19 cellular contexts compared by ENCODE assay signal in genomic region chr3:133675631-133676335, GRCh38. TPM values are rescaled to one million over a fixed set of nuclear protein-coding genes. Genes with fewer than 3 reads are reported as not detected.
DNase-seq lines count a peak whose midpoint lies in the region; ATAC-seq, FAIRE-seq and TF ChIP-seq lines count a peak whose summit lies in the region.
"Had no signal": no experiment of that assay in that cellular context is flagged by ENCODE, and none has a peak within 500 bp of the region (broad histone marks: within the 10 kb centered on the region; RNA-seq: fewer than 3 reads in every experiment).

No MANE protein-coding gene starts in this region.

- no peak overlapping the region for H3K9ac ChIP-seq in GM12878 (ENCODE audit: control insufficient read depth, insufficient read depth, low read length)

- TF ChIP-seq RAD21 in GM12878 (IDR thresholded peaks at IDR 0.05; ENCODE audit: insufficient read depth, low read depth, low read length), result no peak

- peak; percentile 85 for ATAC-seq in HG03108 (IDR thresholded peaks at IDR 0.05; ENCODE audit: unreplicated experiment)
- peak; percentile 40 for ATAC-seq in GM12878
- no peak for ATAC-seq in activated naive CD4-positive, alpha-beta T cell treated with anti-CD3 and anti-CD28 coated beads, Interleukin-2, amount 50 U/mL, for 72 hours
- ATAC-seq in GM19023 (IDR thresholded peaks at IDR 0.05; ENCODE audit: unreplicated experiment), result no peak
- ATAC-seq in GM18870 (IDR thresholded peaks at IDR 0.05; ENCODE audit: unreplicated experiment), result no peak
- ATAC-seq: CD8-positive, alpha-beta T cell; left cardiac atrium; T-helper 17 cell had no signal

- H3K4me2 ChIP-seq in GM12878 (ENCODE audit: control insufficient read depth, insufficient read depth), result peak overlapping the region; percentile 17; the same call in 1 of the 2 replicates

- no peak for TF ChIP-seq EP300 in GM12878 (IDR thresholded peaks at IDR 0.05; ENCODE audit: borderline replicate concordance in 1 of 2, control insufficient read depth in 1 of 2, low read depth in 2 of 2, low read length in 2 of 2)

- H3K4me3 ChIP-seq in cardiac muscle cell, result no peak overlapping the region
- no peak overlapping the region for H3K4me3 ChIP-seq in left ventricle myocardium inferior
- no peak overlapping the region for H3K4me3 ChIP-seq in GM12878

- H3K27ac ChIP-seq in cardiac muscle cell (peak overlapping the region; percentile 32), left ventricle myocardium inferior (replicated peaks) (no peak overlapping the region), GM12878 (ENCODE audit: control insufficient read depth, insufficient read depth) (no peak overlapping the region)

- no TSS peak for BruUV-seq in GM12878 (replicated peaks; lab: Mats Ljungman, UMichigan)

- no peaks in the 10 kb centered on the region for H4K20me1 ChIP-seq in GM12878 (ENCODE audit: control insufficient read depth, insufficient read depth)

- no peak overlapping the region for H2AFZ ChIP-seq in GM12878 (ENCODE audit: control insufficient read depth, low read depth, low read length)

- no peak for TF ChIP-seq CTCF in cardiac muscle cell (IDR thresholded peaks at IDR 0.05; ENCODE audit: low read depth, low read length)
- no peak for TF ChIP-seq CTCF in left ventricle myocardium inferior (IDR thresholded peaks at IDR 0.05; ENCODE audit: borderline replicate concordance)
- TF ChIP-seq CTCF in GM12878 (IDR thresholded peaks at IDR 0.05 in 2 of 3, conservative IDR thresholded peaks at IDR 0.05 in 1 of 3; ENCODE audit: control insufficient read depth in 2 of 3, extremely low read depth in 1 of 3, insufficient read depth in 1 of 3, low read depth in 3 of 3, low read length in 3 of 3), result no peak

- POLR2A ChIA-PET in GM12878 (lab: Charles Lee), result no interaction called here

- WGBS in GM12878 (ENCODE audit: insufficient coverage, insufficient replicate concordance, low lambda C conversion rate, missing lambda C conversion rate), result 12% methylated on average over 6 of the region's 6 CpGs

- no peaks in the 10 kb centered on the region for H3K36me3 ChIP-seq in cardiac muscle cell
- no peaks in the 10 kb centered on the region for H3K36me3 ChIP-seq in left ventricle myocardium inferior
- H3K36me3 ChIP-seq in GM12878 (ENCODE audit: control insufficient read depth in 2 of 2, insufficient read depth in 2 of 2, low read length in 1 of 2), result no peaks in the 10 kb centered on the region

- H3K27ac Mint-ChIP-seq in activated naive CD4-positive, alpha-beta T cell treated with anti-CD3 and anti-CD28 coated beads, Interleukin-2, amount 50 U/mL, for 72 hours, result no peak overlapping the region
- H3K27ac Mint-ChIP-seq: activated naive CD4-positive, alpha-beta T cell treated with anti-CD3 and anti-CD28 coated beads, Interleukin-2, amount 50 U/mL, for 24 hours; CD8-positive, alpha-beta T cell; nephron; T-helper 17 cell had no signal

- H3K36me3 Mint-ChIP-seq in activated naive CD4-positive, alpha-beta T cell treated with anti-CD3 and anti-CD28 coated beads, Interleukin-2, amount 50 U/mL, for 72 hours, result peaks cover 0 to 4% of the 10 kb centered on the region in 2 donors
- H3K36me3 Mint-ChIP-seq: CD8-positive, alpha-beta T cell had no signal

- FAIRE-seq in GM12878 (lab: Jason Lieb, UNC), result no peak
- FAIRE-seq: A204.1 had no signal

- no peaks in the 10 kb centered on the region for H3K9me3 Mint-ChIP-seq in activated naive CD4-positive, alpha-beta T cell treated with anti-CD3 and anti-CD28 coated beads, Interleukin-2, amount 50 U/mL, for 72 hours
- H3K9me3 Mint-ChIP-seq: activated naive CD4-positive, alpha-beta T cell treated with anti-CD3 and anti-CD28 coated beads, Interleukin-2, amount 50 U/mL, for 24 hours; CD8-positive, alpha-beta T cell had no signal

- in situ Hi-C loops in GM12878 (cut with MboI), result no loop called here

- RAD21 ChIA-PET in GM12878 (lab: Charles Lee; ENCODE audit: unreplicated experiment), result no interaction called here

- SMC1A ChIA-PET in GM12878 (lab: Charles Lee; ENCODE audit: uncharacterized antibody, unreplicated experiment), result no interaction called here

- peaks cover 12% of the 10 kb centered on the region for H3K4me1 ChIP-seq in cardiac muscle cell (ENCODE audit: low read depth)
- peaks cover 11% of the 10 kb centered on the region for H3K4me1 ChIP-seq in left ventricle myocardium inferior
- H3K4me1 ChIP-seq in GM12878 (ENCODE audit: control insufficient read depth, insufficient read depth, low read length), result peaks cover 7% of the 10 kb centered on the region; the same call in 1 of the 2 replicates

- intact Hi-C loops in left ventricle myocardium inferior (cut with micrococcal nuclease) (no loop called here), GM12878 (cut with micrococcal nuclease; ENCODE audit: unreplicated experiment) (no loop called here)

- H3K79me2 ChIP-seq in GM12878 (ENCODE audit: control insufficient read depth, insufficient read depth, low read length), result no peaks in the 10 kb centered on the region

- DNase-seq in cardiac muscle cell (ENCODE audit: low read depth in 1 of 2, low spot score in 1 of 2) (peak in 1 of 2 donors; percentile 46), left ventricle myocardium inferior (no peak), GM12878 (ENCODE audit: low read depth, low spot score) (no peak), inferior parietal cortex (ENCODE audit: extremely low spot score) (no peak)
- no peak for DNase-seq in activated naive CD4-positive, alpha-beta T cell treated with anti-CD3 and anti-CD28 coated beads, Interleukin-2, amount 50 U/mL, for 72 hours (ENCODE audit: low spot score in 2 of 2)
- DNase-seq: activated CD4-positive, CD25-positive, alpha-beta regulatory T cell treated with anti-CD3 and anti-CD28 coated beads, Interleukin-2, amount 50 U/mL, for 72 hours; CD8-positive, alpha-beta T cell; left cardiac atrium; NCI-H1930; NCI-H774; Right ventricle myocardium superior; stimulated activated CD4-positive, alpha-beta T cell treated with anti-CD3 and anti-CD28 coated beads, Interleukin-15, amount 100 ng/mL, for 24 hours; T-helper 17 cell had no signal

- CTCF ChIA-PET in GM12878 (lab: Yijun Ruan, JAX), result no interaction called here

- H3K27me3 ChIP-seq in cardiac muscle cell, result peaks cover 42% of the 10 kb centered on the region
- H3K27me3 ChIP-seq in left ventricle myocardium inferior (ENCODE audit: low read depth), result peaks cover 41% of the 10 kb centered on the region
- peaks cover 2 to 4% of the 10 kb centered on the region in 2 experiments; a peak in 3 of 4 replicates for H3K27me3 ChIP-seq in GM12878 (replicated peaks in 1 of 2; ENCODE audit: control insufficient read depth in 2 of 2, insufficient read depth in 2 of 2, low read length in 1 of 2)

- H3K9me3 ChIP-seq in cardiac muscle cell (ENCODE audit: low read depth), result no peaks in the 10 kb centered on the region
- H3K9me3 ChIP-seq in left ventricle myocardium inferior (replicated peaks), result peaks cover 10% of the 10 kb centered on the region
- H3K9me3 ChIP-seq in GM12878 (replicated peaks; ENCODE audit: control insufficient read depth, insufficient read depth, low read length), result no peaks in the 10 kb centered on the region

- TF ChIP-seq POLR2A in GM12878 (IDR thresholded peaks at IDR 0.05; ENCODE audit: low read depth, low read length), result no peak

TF ChIP-seq in GM12878, 131 proteins besides CTCF, POLR2A, EP300 and RAD21 (continues in another document):
- TF ChIP-seq IRF3 (IDR thresholded peaks at IDR 0.05) (no peak), NR2F1 (conservative IDR thresholded peaks at IDR 0.05) (peak; percentile 64)

RNA-seq across cellular contexts. Expression of gene TOPBP1, which starts 14.0 kb away (rescaled TPM):
- total RNA-seq in cardiac muscle cell (23.4 and 35.1 TPM in 2 replicates), left ventricle myocardium inferior (10.4 TPM), GM12878 (2014; rRNA removed) (81.2 and 85.2 TPM in 2 replicates), GM12878 (2014; rRNA removed; fragmentation: Illumina TruSeq; extraction: Trizol) (97.5 and 99.3 TPM in 2 replicates), GM12878 (2021) (49.5 and 58.3 TPM in 2 replicates)
- polyA plus RNA-seq in cardiac muscle cell (20.3 and 20.5 TPM in 2 replicates), GM12878 (2011; rRNA removed) (97.6 and 112 TPM in 2 replicates), GM12878 (2014; fragmentation: Illumina TruSeq; extraction: Trizol) (77.8 and 84.4 TPM in 2 replicates), GM12878 (2014; fragmentation: Nextera tagmentation; extraction: Ambion mirVana) (10 to 100 TPM; 18.3 to 19.9 TPM), GM12878 (2014; rRNA removed) (58.6 and 64.6 TPM in 2 replicates), GM12878 (2016; fragmentation: Nextera tagmentation; extraction: Ambion mirVana) (10 to 100 TPM; 44.9 to 45.7 TPM)
- 307 and 335 TPM in 2 replicates for total RNA-seq in GM12878 (2013; cell fraction: nucleolus; rRNA removed)
- 26.2 TPM for polyA plus RNA-seq in GM12878 (2011; ENCODE audit: low read depth)
- 43.8 and 44.0 TPM in 2 replicates for polyA plus RNA-seq in GM12878 (2011; cell fraction: cytosol; rRNA removed)
- polyA plus RNA-seq in GM12878 (2011; cell fraction: nucleus; rRNA removed), result 213 and 221 TPM in 2 replicates
- polyA plus RNA-seq in GM12878 (2012), result 36.3 and 38.3 TPM in 2 replicates
- polyA minus RNA-seq in GM12878 (2011; rRNA and poly(A)+ RNA removed), result 72.9 and 111 TPM in 2 replicates
- polyA minus RNA-seq in GM12878 (2011; cell fraction: cytosol; rRNA and poly(A)+ RNA removed), result 22.1 and 35.3 TPM in 2 replicates
- 94.3 and 142 TPM in 2 replicates for polyA minus RNA-seq in GM12878 (2011; cell fraction: nucleus; rRNA and poly(A)+ RNA removed)
- 100 to 1,000 TPM; 110 to 112 TPM for total RNA-seq in activated naive CD4-positive, alpha-beta T cell treated with anti-CD3 and anti-CD28 coated beads, Interleukin-2, amount 50 U/mL, for 72 hours

Comparison
In these comparisons a context has a peak if more than half of its experiments do, and no peak if none do; other contexts are left out.
1. ATAC-seq: peak in HG03108 (single experiment) and GM12878 (single experiment); none in activated naive CD4-positive, alpha-beta T cell treated with anti-CD3 and anti-CD28 coated beads, Interleukin-2, amount 50 U/mL, for 72 hours (0 of 2), GM19023 (single experiment) and GM18870 (single experiment).